In the genomic region with DNA sequence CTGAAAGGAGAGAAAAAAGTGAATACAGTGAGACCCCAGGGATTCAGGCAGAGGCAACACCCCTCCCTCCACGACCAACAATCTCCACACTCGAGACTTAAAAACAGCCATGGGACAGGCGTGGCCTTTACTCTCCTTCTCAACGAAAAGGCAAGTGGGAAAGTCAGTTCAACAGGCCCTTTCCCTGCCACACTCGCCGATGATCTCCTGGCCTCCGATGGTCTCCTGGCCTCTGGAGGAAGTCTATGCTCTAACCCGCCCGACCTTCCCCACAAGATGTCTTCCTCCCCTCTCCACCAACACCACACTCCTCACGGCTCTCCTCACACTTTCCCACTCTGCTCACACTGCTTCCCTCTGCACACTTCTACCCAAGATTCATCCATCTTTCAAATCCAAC, we compare ENCODE assay signal across 24 cellular contexts. TPM values are rescaled to one million over a fixed set of nuclear protein-coding genes. Genes with fewer than 3 reads are reported as not detected.
DNase-seq lines count a peak whose midpoint lies in the region; ATAC-seq and TF ChIP-seq lines count a peak whose summit lies in the region.
"Had no signal": no experiment of that assay in that cellular context is flagged by ENCODE, and none has a peak within 500 bp of the region (broad histone marks: within the 10 kb centered on the region; RNA-seq: fewer than 3 reads in every experiment).

No MANE protein-coding gene starts in this region.

- TF ChIP-seq CTCF in HEK293 (tag by site-specific recombination; IDR thresholded peaks at IDR 0.05) (no peak), endothelial cell (IDR thresholded peaks at IDR 0.05; ENCODE audit: unreplicated experiment) (no peak)

- DNase-seq in activated CD4-positive, alpha-beta memory T cell treated with anti-CD3 and anti-CD28 coated beads, Interleukin-2, amount 10 ng/mL, durations not matched to agents 7 days and 5 days, result no peak
- DNase-seq in activated CD4-positive, alpha-beta memory T cell treated with anti-CD3 and anti-CD28 coated beads for 36 hours, result no peak
- DNase-seq in endothelial cell (ENCODE audit: low spot score), result no peak
- no peak for DNase-seq in sciatic nerve (ENCODE audit: low spot score)
- no peak for DNase-seq in SK-N-DZ (ENCODE audit: low spot score)
- DNase-seq in NCI-H2227 (lab: John Stamatoyannopoulos, UW; ENCODE audit: unreplicated experiment), result no peak
- DNase-seq: 8988T; activated CD4-positive, alpha-beta T cell treated with anti-CD3 and anti-CD28 coated beads for 36 hours; activated naive CD4-positive, alpha-beta T cell treated with anti-CD3 and anti-CD28 coated beads, Interleukin-2, amount 10 ng/mL, durations not matched to agents 7 days and 5 days; anterior cingulate cortex; colonic mucosa; effector CD4-positive, alpha-beta T cell; left ventricle myocardium inferior; NCI-H1092; Peyer's patch; right lobe of liver; SHP77; stimulated activated CD4-positive, alpha-beta T cell treated with anti-CD3 and anti-CD28 coated beads, Interleukin-4, amount 100 ng/mL, for 24 hours; transverse colon had no signal

- intact Hi-C loops in activated CD4-positive, alpha-beta memory T cell treated with anti-CD3 and anti-CD28 coated beads for 36 hours (cut with micrococcal nuclease), result no loop called here
- intact Hi-C loops in sciatic nerve (cut with DNase I), result no loop called here

- no peaks in the 10 kb centered on the region for H3K9me3 Mint-ChIP-seq in activated CD4-positive, alpha-beta memory T cell treated with anti-CD3 and anti-CD28 coated beads, Interleukin-2, amount 10 ng/mL, durations not matched to agents 7 days and 5 days
- no peaks in the 10 kb centered on the region for H3K9me3 Mint-ChIP-seq in activated CD4-positive, alpha-beta memory T cell treated with anti-CD3 and anti-CD28 coated beads for 36 hours
- H3K9me3 Mint-ChIP-seq in endothelial cell (ENCODE audit: unreplicated experiment), result no peaks in the 10 kb centered on the region
- H3K9me3 Mint-ChIP-seq: activated naive CD4-positive, alpha-beta T cell treated with anti-CD3 and anti-CD28 coated beads, Interleukin-2, amount 10 ng/mL, durations not matched to agents 7 days and 5 days had no signal

- H3K27ac ChIP-seq in HEK293 (ENCODE audit: extremely low read depth, low read depth, low read length), result no peak overlapping the region
- H3K27ac ChIP-seq: C4-2B, colonic mucosa, epithelial cell of prostate, left ventricle myocardium inferior, Peyer's patch, right lobe of liver, transverse colon had no signal

- H3K4me3 Mint-ChIP-seq in activated CD4-positive, alpha-beta memory T cell treated with anti-CD3 and anti-CD28 coated beads, Interleukin-2, amount 10 ng/mL, durations not matched to agents 7 days and 5 days, result no peak overlapping the region
- no peak overlapping the region for H3K4me3 Mint-ChIP-seq in activated CD4-positive, alpha-beta memory T cell treated with anti-CD3 and anti-CD28 coated beads for 36 hours
- no peak overlapping the region for H3K4me3 Mint-ChIP-seq in endothelial cell (ENCODE audit: unreplicated experiment)
- H3K4me3 Mint-ChIP-seq: activated CD4-positive, alpha-beta T cell treated with anti-CD3 and anti-CD28 coated beads for 36 hours; activated naive CD4-positive, alpha-beta T cell treated with anti-CD3 and anti-CD28 coated beads, Interleukin-2, amount 10 ng/mL, durations not matched to agents 7 days and 5 days had no signal

- no peaks in the 10 kb centered on the region for H3K4me1 ChIP-seq in HEK293 (ENCODE audit: control insufficient read depth, insufficient read depth, low read length)
- H3K4me1 ChIP-seq: colonic mucosa, Peyer's patch, right lobe of liver had no signal

- peaks cover 70% of the 10 kb centered on the region for H3K36me3 Mint-ChIP-seq in activated CD4-positive, alpha-beta memory T cell treated with anti-CD3 and anti-CD28 coated beads, Interleukin-2, amount 10 ng/mL, durations not matched to agents 7 days and 5 days (ENCODE audit: low read depth)
- peaks cover 51% of the 10 kb centered on the region for H3K36me3 Mint-ChIP-seq in activated CD4-positive, alpha-beta memory T cell treated with anti-CD3 and anti-CD28 coated beads for 36 hours
- peaks cover 33% of the 10 kb centered on the region for H3K36me3 Mint-ChIP-seq in endothelial cell (ENCODE audit: low read depth, unreplicated experiment)

- H3K4me3 ChIP-seq in HEK293 (ENCODE audit: low read depth, low read length), result no peak overlapping the region
- H3K4me3 ChIP-seq: colonic mucosa, left ventricle myocardium inferior, Peyer's patch, right lobe of liver, transverse colon had no signal

- POLR2A ChIA-PET in activated CD4-positive, alpha-beta memory T cell treated with anti-CD3 and anti-CD28 coated beads, Interleukin-2, amount 10 ng/mL, durations not matched to agents 7 days and 5 days (lab: Charles Lee), result no interaction called here
- POLR2A ChIA-PET in activated CD4-positive, alpha-beta memory T cell treated with anti-CD3 and anti-CD28 coated beads for 36 hours (lab: Charles Lee), result no interaction called here
- POLR2A ChIA-PET in HEK293 (lab: Yijun Ruan, JAX), result no interaction called here

- H3K27ac Mint-ChIP-seq in activated CD4-positive, alpha-beta memory T cell treated with anti-CD3 and anti-CD28 coated beads, Interleukin-2, amount 10 ng/mL, durations not matched to agents 7 days and 5 days, result peak overlapping the region; percentile 17
- H3K27ac Mint-ChIP-seq in activated CD4-positive, alpha-beta memory T cell treated with anti-CD3 and anti-CD28 coated beads for 36 hours, result no peak overlapping the region
- H3K27ac Mint-ChIP-seq in endothelial cell (ENCODE audit: unreplicated experiment), result peak overlapping the region; percentile 3
- H3K27ac Mint-ChIP-seq: activated CD4-positive, alpha-beta T cell treated with anti-CD3 and anti-CD28 coated beads for 36 hours; activated naive CD4-positive, alpha-beta T cell treated with anti-CD3 and anti-CD28 coated beads, Interleukin-2, amount 10 ng/mL, durations not matched to agents 7 days and 5 days; progenitor cell of endocrine pancreas had no signal

- peak; percentile 44 for ATAC-seq in sciatic nerve
- ATAC-seq in GM18909 (IDR thresholded peaks at IDR 0.05; ENCODE audit: poor library complexity, unreplicated experiment), result no peak
- ATAC-seq: activated CD4-positive, alpha-beta T cell treated with anti-CD3 and anti-CD28 coated beads for 36 hours had no signal

- CTCF ChIA-PET in activated CD4-positive, alpha-beta memory T cell treated with anti-CD3 and anti-CD28 coated beads, Interleukin-2, amount 10 ng/mL, durations not matched to agents 7 days and 5 days (lab: Charles Lee), result no interaction called here
- CTCF ChIA-PET in activated CD4-positive, alpha-beta memory T cell treated with anti-CD3 and anti-CD28 coated beads for 36 hours (lab: Charles Lee), result no interaction called here
- CTCF ChIA-PET in HEK293 (lab: Yijun Ruan, JAX), result no interaction called here

- peaks cover 44 to 81% of the 10 kb centered on the region in 2 experiments for H3K36me3 ChIP-seq in HEK293 (ENCODE audit: control insufficient read depth in 2 of 2, insufficient read depth in 1 of 2, low read length in 2 of 2)
- H3K36me3 ChIP-seq: colonic mucosa had no signal

- H3K27me3 Mint-ChIP-seq in activated CD4-positive, alpha-beta memory T cell treated with anti-CD3 and anti-CD28 coated beads, Interleukin-2, amount 10 ng/mL, durations not matched to agents 7 days and 5 days, result no peaks in the 10 kb centered on the region
- no peaks in the 10 kb centered on the region for H3K27me3 Mint-ChIP-seq in activated CD4-positive, alpha-beta memory T cell treated with anti-CD3 and anti-CD28 coated beads for 36 hours
- H3K27me3 Mint-ChIP-seq in endothelial cell (ENCODE audit: unreplicated experiment), result peaks cover 1% of the 10 kb centered on the region
- H3K27me3 Mint-ChIP-seq: activated CD4-positive, alpha-beta T cell treated with anti-CD3 and anti-CD28 coated beads for 36 hours; activated naive CD4-positive, alpha-beta T cell treated with anti-CD3 and anti-CD28 coated beads, Interleukin-2, amount 10 ng/mL, durations not matched to agents 7 days and 5 days; progenitor cell of endocrine pancreas had no signal

- H3K9me3 ChIP-seq in HEK293 (ENCODE audit: control insufficient read depth, insufficient read depth, low read depth, low read length), result no peaks in the 10 kb centered on the region
- H3K9me3 ChIP-seq: colonic mucosa, left ventricle myocardium inferior, Peyer's patch, right lobe of liver, transverse colon had no signal

- H3K4me1 Mint-ChIP-seq in activated CD4-positive, alpha-beta memory T cell treated with anti-CD3 and anti-CD28 coated beads, Interleukin-2, amount 10 ng/mL, durations not matched to agents 7 days and 5 days, result peaks cover 16% of the 10 kb centered on the region
- H3K4me1 Mint-ChIP-seq in activated CD4-positive, alpha-beta memory T cell treated with anti-CD3 and anti-CD28 coated beads for 36 hours (ENCODE audit: low read depth), result peaks cover 24% of the 10 kb centered on the region
- no peaks in the 10 kb centered on the region for H3K4me1 Mint-ChIP-seq in endothelial cell (ENCODE audit: unreplicated experiment)

TF ChIP-seq in HEK293, 187 proteins besides CTCF, POLR2A, EP300 and RAD21:
- TF ChIP-seq FEZF1 (tag by site-specific recombination; IDR thresholded peaks at IDR 0.05), result no peak
- TF ChIP-seq PRDM1 (tag by site-specific recombination; IDR thresholded peaks at IDR 0.05), result peak; percentile 98
TF ChIP-seq in HEK293: peak in this region for 1.

RNA-seq across cellular contexts. Expression of gene PSMG1, which starts 7.6 kb away (rescaled TPM):
- 10 to 100 TPM; 59.6 to 66.2 TPM for total RNA-seq in activated CD4-positive, alpha-beta memory T cell treated with anti-CD3 and anti-CD28 coated beads, Interleukin-2, amount 10 ng/mL, durations not matched to agents 7 days and 5 days
- 10 to 100 TPM; 82.3 to 85.9 TPM for total RNA-seq in activated CD4-positive, alpha-beta memory T cell treated with anti-CD3 and anti-CD28 coated beads for 36 hours
- total RNA-seq in endothelial cell (ENCODE audit: unreplicated experiment) (36.8 TPM), sciatic nerve (18.2 TPM)
- polyA plus RNA-seq in SK-N-DZ (2014; cell fraction: cytosol; rRNA removed), result 68.6 and 96.9 TPM in 2 replicates
- 41.0 and 48.5 TPM in 2 replicates for polyA plus RNA-seq in SK-N-DZ (2014; cell fraction: nucleus; rRNA removed)
